ENCODE assay signal across 24 cellular contexts in genomic region chr10:20271490-20271889, GRCh38.
"Had no signal": no experiment of that assay in that cellular context is flagged by ENCODE, and none has a peak within 500 bp of the region (broad histone marks: within the 10 kb centered on the region; RNA-seq: fewer than 3 reads in every experiment).

No MANE protein-coding gene starts in this region.

- H3K27ac Mint-ChIP-seq: activated B cell treated with CpG ODN at 0.5 μM for 24 hours; activated naive CD8-positive, alpha-beta T cell treated with anti-CD3 and anti-CD28 coated beads for 36 hours; memory B cell; naive thymus-derived CD4-positive, alpha-beta T cell; T-helper 1 cell treated with Interleukin-12 subunit alpha and Interleukin-12 subunit beta and Interleukin-4 antibody, amounts not matched to agents 30 μg/mL and 1 μg/mL, for 36 hours had no signal

- H3K36me3 Mint-ChIP-seq: activated naive CD8-positive, alpha-beta T cell treated with anti-CD3 and anti-CD28 coated beads for 36 hours; memory B cell; naive thymus-derived CD4-positive, alpha-beta T cell had no signal

- H3K4me1 Mint-ChIP-seq: activated B cell treated with CpG ODN at 0.5 μM for 24 hours; activated naive CD8-positive, alpha-beta T cell treated with anti-CD3 and anti-CD28 coated beads for 36 hours; memory B cell had no signal

- H3K9me3 ChIP-seq: breast epithelium, esophagus muscularis mucosa, prostate gland, right atrium auricular region, thyroid gland had no signal

- H3K36me3 ChIP-seq: breast epithelium, esophagus muscularis mucosa, prostate gland, right atrium auricular region, thyroid gland had no signal

- H3K27ac ChIP-seq: breast epithelium, coronary artery, esophagus muscularis mucosa, hepatocyte, prostate gland, right atrium auricular region, thyroid gland had no signal

- H3K4me3 ChIP-seq: breast epithelium, coronary artery, esophagus muscularis mucosa, hepatocyte, prostate gland, right atrium auricular region, thyroid gland had no signal

- ATAC-seq: left ventricle myocardium superior; naive thymus-derived CD4-positive, alpha-beta T cell; stimulated activated naive CD8-positive, alpha-beta T cell treated with anti-CD3 and anti-CD28 coated beads, Interleukin-15, Interleukin-2, amounts not matched to agents 100 U/mL and 50 U/mL, for 24 hours had no signal

- DNase-seq: activated B cell treated with CpG ODN at 0.5 μM for 24 hours; activated CD4-positive, alpha-beta T cell treated with anti-CD3 and anti-CD28 coated beads for 4 hours; activated CD4-positive, alpha-beta T cell treated with anti-CD3 and anti-CD28 coated beads, Interleukin-2, amount 50 U/mL, for 48 hours; activated CD8-positive, alpha-beta memory T cell treated with anti-CD3 and anti-CD28 coated beads, Interleukin-2, amount 50 U/mL, for 48 hours; activated naive CD4-positive, alpha-beta T cell treated with Interleukin-2 at 50 U/mL for 16 hours; activated naive CD8-positive, alpha-beta T cell treated with anti-CD3 and anti-CD28 coated beads for 36 hours; activated T-cell treated with anti-CD3 and anti-CD28 coated beads, Interleukin-2, amount 50 U/mL, for 48 hours; amniotic stem cell; cerebellar nuclear complex; glutamatergic neuron; left ventricle myocardium superior; naive thymus-derived CD4-positive, alpha-beta T cell; stimulated activated CD4-positive, alpha-beta T cell treated with anti-CD3 and anti-CD28 coated beads, Interleukin-4, amount 100 ng/mL, for 4 hours; stimulated activated naive CD8-positive, alpha-beta T cell treated with anti-CD3 and anti-CD28 coated beads, Interleukin-15, Interleukin-2, amounts not matched to agents 100 U/mL and 50 U/mL, for 24 hours; T1000; thyroid gland had no signal

- H3K4me1 ChIP-seq: breast epithelium, esophagus muscularis mucosa, prostate gland, right atrium auricular region, thyroid gland had no signal

- H3K4me3 Mint-ChIP-seq: activated B cell treated with CpG ODN at 0.5 μM for 24 hours; activated naive CD8-positive, alpha-beta T cell treated with anti-CD3 and anti-CD28 coated beads for 36 hours; memory B cell; naive thymus-derived CD4-positive, alpha-beta T cell; T-helper 1 cell treated with Interleukin-12 subunit alpha and Interleukin-12 subunit beta and Interleukin-4 antibody, amounts not matched to agents 30 μg/mL and 1 μg/mL, for 36 hours had no signal

- H3K27me3 Mint-ChIP-seq: activated B cell treated with CpG ODN at 0.5 μM for 24 hours; activated naive CD8-positive, alpha-beta T cell treated with anti-CD3 and anti-CD28 coated beads for 36 hours; memory B cell; naive thymus-derived CD4-positive, alpha-beta T cell had no signal

- H3K9me3 Mint-ChIP-seq: activated naive CD8-positive, alpha-beta T cell treated with anti-CD3 and anti-CD28 coated beads for 36 hours had no signal
